In the genomic region with DNA sequence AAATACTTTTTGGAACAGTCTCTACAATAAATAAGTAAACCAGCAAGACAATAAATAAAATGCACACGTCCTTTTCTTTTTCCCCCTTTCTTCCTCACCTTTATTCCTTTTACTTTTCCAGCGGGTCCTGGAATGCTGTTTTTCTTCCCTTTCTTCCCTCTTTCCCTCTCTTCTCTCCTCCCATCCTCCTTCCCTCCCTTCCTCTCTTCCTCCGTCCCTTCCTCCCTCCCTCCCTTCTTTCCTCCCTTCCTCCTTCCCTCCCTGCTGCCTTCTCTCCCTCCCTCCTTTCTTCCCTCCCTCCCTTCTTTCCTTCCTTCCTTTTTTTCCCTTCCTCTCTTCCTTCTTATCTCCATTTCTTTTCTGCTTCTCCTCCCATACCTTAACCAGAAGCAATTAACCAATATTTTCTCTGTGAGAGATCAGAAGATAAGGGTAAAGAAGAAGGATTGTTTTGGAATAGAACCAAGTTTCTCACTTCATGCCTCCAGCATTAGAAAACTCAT, we compare ENCODE assay signal across 30 cellular contexts. TPM values are rescaled to one million over a fixed set of nuclear protein-coding genes. Genes with fewer than 3 reads are reported as not detected.
DNase-seq lines count a peak whose midpoint lies in the region; ATAC-seq, FAIRE-seq and TF ChIP-seq lines count a peak whose summit lies in the region.
"Had no signal": no experiment of that assay in that cellular context is flagged by ENCODE, and none has a peak within 500 bp of the region (broad histone marks: within the 10 kb centered on the region; RNA-seq: fewer than 3 reads in every experiment).

No MANE protein-coding gene starts in this region.

- H3K9me3 ChIP-seq in pancreas (no peaks in the 10 kb centered on the region), prostate gland (no peaks in the 10 kb centered on the region)
- H3K9me3 ChIP-seq: BLaER1, gastrocnemius medialis, lower lobe of right lung, testis, uterus had no signal

- H3K27ac Mint-ChIP-seq in Calu3 (ENCODE audit: unreplicated experiment): peak overlapping the region; percentile 76
- H3K27ac Mint-ChIP-seq in dendritic cell treated with granulocyte-macrophage colony-stimulating factor and Interleukin-4, amounts not matched to agents 40 ng/mL and 50 ng/mL, for 4 days: peak overlapping the region; percentile 52
- H3K27ac Mint-ChIP-seq in activated T-helper 1 cell treated with anti-CD3 and anti-CD28 coated beads, Interleukin-12 subunit alpha, Interleukin-12 subunit beta, Interleukin-2, Interleukin-4 antibody, amounts not matched to agents 30 ng/mL and 10 ng/mL and 1 ng/mL, durations not matched to agents 14 hours and 24 hours and 36 hours: no peak overlapping the region
- H3K27ac Mint-ChIP-seq: activated T-cell treated with anti-CD3 and anti-CD28 coated beads, Interleukin-2, amount 50 U/mL, for 24 hours; nephron progenitor cell; stimulated activated naive B cell treated with anti-CD40 and anti-IgM and Interleukin-4, amounts not matched to agents 10 μg/mL and 1 μg/mL and 100 μg/mL, for 72 hours; WTC11 had no signal

- H3K36me3 Mint-ChIP-seq in Calu3 (ENCODE audit: insufficient read depth, unreplicated experiment): peaks cover 28% of the 10 kb centered on the region
- peaks cover 8% of the 10 kb centered on the region for H3K36me3 Mint-ChIP-seq in dendritic cell treated with granulocyte-macrophage colony-stimulating factor and Interleukin-4, amounts not matched to agents 40 ng/mL and 50 ng/mL, for 4 days (ENCODE audit: low read depth)
- peaks cover 9% of the 10 kb centered on the region for H3K36me3 Mint-ChIP-seq in activated T-helper 1 cell treated with anti-CD3 and anti-CD28 coated beads, Interleukin-12 subunit alpha, Interleukin-12 subunit beta, Interleukin-2, Interleukin-4 antibody, amounts not matched to agents 30 ng/mL and 10 ng/mL and 1 ng/mL, durations not matched to agents 14 hours and 24 hours and 36 hours (ENCODE audit: low read depth)

- WGBS in pancreas, 2 donors: 48 to 55% methylated on average over 3 of the region's 3 CpGs
- 51% methylated on average over 3 of the region's 3 CpGs for WGBS in prostate gland

- H3K36me3 ChIP-seq in pancreas: no peaks in the 10 kb centered on the region
- no peaks in the 10 kb centered on the region for H3K36me3 ChIP-seq in prostate gland
- H3K36me3 ChIP-seq: uterus had no signal

- intact Hi-C loops in Calu3 (cut with micrococcal nuclease; ENCODE audit: unreplicated experiment) (loop anchor here (2.0 to 5.0 kb wide), 3 partner anchors 33 to 52 kb away; a partner anchor contains a TSS), pancreas (cut with DNase I) (no loop called here), prostate gland (cut with DNase I) (no loop called here)
- intact Hi-C loops in dendritic cell treated with granulocyte-macrophage colony-stimulating factor and Interleukin-4, amounts not matched to agents 40 ng/mL and 50 ng/mL, for 4 days (cut with micrococcal nuclease): no loop called here
- intact Hi-C loops in activated T-helper 1 cell treated with anti-CD3 and anti-CD28 coated beads, Interleukin-12 subunit alpha, Interleukin-12 subunit beta, Interleukin-2, Interleukin-4 antibody, amounts not matched to agents 30 ng/mL and 10 ng/mL and 1 ng/mL, durations not matched to agents 14 hours and 24 hours and 36 hours (cut with micrococcal nuclease): no loop called here

- H3K4me1 Mint-ChIP-seq in Calu3 (ENCODE audit: low read depth, unreplicated experiment): peaks cover 73% of the 10 kb centered on the region
- peaks cover 40% of the 10 kb centered on the region for H3K4me1 Mint-ChIP-seq in dendritic cell treated with granulocyte-macrophage colony-stimulating factor and Interleukin-4, amounts not matched to agents 40 ng/mL and 50 ng/mL, for 4 days (ENCODE audit: low read depth)
- peaks cover 54% of the 10 kb centered on the region for H3K4me1 Mint-ChIP-seq in activated T-helper 1 cell treated with anti-CD3 and anti-CD28 coated beads, Interleukin-12 subunit alpha, Interleukin-12 subunit beta, Interleukin-2, Interleukin-4 antibody, amounts not matched to agents 30 ng/mL and 10 ng/mL and 1 ng/mL, durations not matched to agents 14 hours and 24 hours and 36 hours (ENCODE audit: low read depth)

- no peak for FAIRE-seq in pancreas (lab: Jason Lieb, UNC)
- FAIRE-seq: GM12892 had no signal

- H3K9me3 Mint-ChIP-seq in Calu3 (ENCODE audit: low read depth, unreplicated experiment): no peaks in the 10 kb centered on the region
- no peaks in the 10 kb centered on the region for H3K9me3 Mint-ChIP-seq in dendritic cell treated with granulocyte-macrophage colony-stimulating factor and Interleukin-4, amounts not matched to agents 40 ng/mL and 50 ng/mL, for 4 days
- no peaks in the 10 kb centered on the region for H3K9me3 Mint-ChIP-seq in activated T-helper 1 cell treated with anti-CD3 and anti-CD28 coated beads, Interleukin-12 subunit alpha, Interleukin-12 subunit beta, Interleukin-2, Interleukin-4 antibody, amounts not matched to agents 30 ng/mL and 10 ng/mL and 1 ng/mL, durations not matched to agents 14 hours and 24 hours and 36 hours
- H3K9me3 Mint-ChIP-seq: brain, nephron progenitor cell, WTC11 had no signal

- H3K27ac ChIP-seq in 22Rv1: peak overlapping the region; percentile 100
- H3K27ac ChIP-seq in pancreas: peak overlapping the region in 3 of 4 donors; percentile 49 to 89 (median 85)
- H3K27ac ChIP-seq in prostate gland: peak overlapping the region in 1 of 2 donors; percentile 86
- H3K27ac ChIP-seq: BLaER1, gastrocnemius medialis, lower lobe of right lung, testis, uterus had no signal

- BruUV-seq in Calu3 (replicated peaks; lab: Mats Ljungman, UMichigan): no TSS peak

- H3K4me1 ChIP-seq in pancreas (peaks cover 34 to 38% (median 35%) of the 10 kb centered on the region in 3 donors), prostate gland (replicated peaks) (no peaks in the 10 kb centered on the region)
- H3K4me1 ChIP-seq: uterus had no signal

- TF ChIP-seq POLR2A in prostate gland (IDR thresholded peaks at IDR 0.05): no peak

- no peaks in the 10 kb centered on the region for H3K27me3 Mint-ChIP-seq in Calu3 (ENCODE audit: unreplicated experiment)
- no peaks in the 10 kb centered on the region for H3K27me3 Mint-ChIP-seq in dendritic cell treated with granulocyte-macrophage colony-stimulating factor and Interleukin-4, amounts not matched to agents 40 ng/mL and 50 ng/mL, for 4 days
- H3K27me3 Mint-ChIP-seq in activated T-helper 1 cell treated with anti-CD3 and anti-CD28 coated beads, Interleukin-12 subunit alpha, Interleukin-12 subunit beta, Interleukin-2, Interleukin-4 antibody, amounts not matched to agents 30 ng/mL and 10 ng/mL and 1 ng/mL, durations not matched to agents 14 hours and 24 hours and 36 hours (ENCODE audit: insufficient read depth): no peaks in the 10 kb centered on the region
- H3K27me3 Mint-ChIP-seq: activated T-cell treated with anti-CD3 and anti-CD28 coated beads, Interleukin-2, amount 50 U/mL, for 24 hours; brain had no signal

- ATAC-seq in pancreas: no peak
- no peak for ATAC-seq in GM21737 (IDR thresholded peaks at IDR 0.05; ENCODE audit: unreplicated experiment)
- ATAC-seq: gastrocnemius medialis; stimulated activated naive B cell treated with anti-CD40 and anti-IgM and Interleukin-4, amounts not matched to agents 10 μg/mL and 1 μg/mL and 100 μg/mL, for 72 hours; WTC11 had no signal

- DNase-seq in Calu3: no peak
- DNase-seq in pancreas: no peak
- no peak for DNase-seq in prostate gland (ENCODE audit: low spot score)
- no peak for DNase-seq in activated T-helper 1 cell treated with anti-CD3 and anti-CD28 coated beads, Interleukin-12 subunit alpha, Interleukin-12 subunit beta, Interleukin-2, Interleukin-4 antibody, amounts not matched to agents 30 ng/mL and 10 ng/mL and 1 ng/mL, durations not matched to agents 14 hours and 24 hours and 36 hours (ENCODE audit: low spot score)
- DNase-seq: activated CD4-positive, alpha-beta T cell treated with anti-CD3 and anti-CD28 coated beads, Interleukin-2, amount 50 U/mL, for 1 hour; activated gamma-delta T cell; activated T-cell treated with anti-CD3 and anti-CD28 coated beads, Interleukin-2, amount 50 U/mL, for 24 hours; cerebellar nuclear complex; gastrocnemius medialis; HCEC 1CT; IMR-90; lower lobe of right lung; NCI-H1092; NCI-H187; NCI-H510A; nephron progenitor cell; retina; stimulated activated naive B cell treated with anti-CD40 and anti-IgM and Interleukin-4, amounts not matched to agents 10 μg/mL and 1 μg/mL and 100 μg/mL, for 72 hours; testis; uterus had no signal

- TF ChIP-seq CTCF in 22Rv1 (IDR thresholded peaks at IDR 0.05): no peak
- no peak for TF ChIP-seq CTCF in Calu3 (IDR thresholded peaks at IDR 0.05; ENCODE audit: unreplicated experiment)
- TF ChIP-seq CTCF in pancreas (IDR thresholded peaks at IDR 0.05): no peak
- no peak for TF ChIP-seq CTCF in prostate gland (IDR thresholded peaks at IDR 0.05)

- H3K4me3 ChIP-seq in pancreas (no peak overlapping the region), prostate gland (no peak overlapping the region)
- H3K4me3 ChIP-seq: BLaER1, gastrocnemius medialis, lower lobe of right lung, skin epidermis, testis, uterus had no signal

- CTCF ChIA-PET in Calu3 (lab: Charles Lee): no interaction called here

- H3K4me3 Mint-ChIP-seq in Calu3 (ENCODE audit: low read depth, unreplicated experiment): peak overlapping the region; percentile 52
- H3K4me3 Mint-ChIP-seq in dendritic cell treated with granulocyte-macrophage colony-stimulating factor and Interleukin-4, amounts not matched to agents 40 ng/mL and 50 ng/mL, for 4 days: no peak overlapping the region
- no peak overlapping the region for H3K4me3 Mint-ChIP-seq in activated T-helper 1 cell treated with anti-CD3 and anti-CD28 coated beads, Interleukin-12 subunit alpha, Interleukin-12 subunit beta, Interleukin-2, Interleukin-4 antibody, amounts not matched to agents 30 ng/mL and 10 ng/mL and 1 ng/mL, durations not matched to agents 14 hours and 24 hours and 36 hours
- H3K4me3 Mint-ChIP-seq: activated T-cell treated with anti-CD3 and anti-CD28 coated beads, Interleukin-2, amount 50 U/mL, for 24 hours; brain; nephron progenitor cell; stimulated activated naive B cell treated with anti-CD40 and anti-IgM and Interleukin-4, amounts not matched to agents 10 μg/mL and 1 μg/mL and 100 μg/mL, for 72 hours; WTC11 had no signal

- H3K27me3 ChIP-seq in pancreas: no peaks in the 10 kb centered on the region
- H3K27me3 ChIP-seq in prostate gland (replicated peaks; ENCODE audit: insufficient read depth): no peaks in the 10 kb centered on the region
- H3K27me3 ChIP-seq: BLaER1, gastrocnemius medialis, testis, uterus had no signal

RNA-seq across cellular contexts. Expression of a gene that starts 3.3 kb away (rescaled TPM):
- total RNA-seq in Calu3 (2022) (25.5 and 30.6 TPM in 2 replicates), pancreas (10 to 100 TPM in 3 of 6 donors, 1 to 10 TPM in 3; 6.4 to 14.1 (median 9.4) TPM), prostate gland (10 to 100 TPM; 10.1 to 28.2 TPM)
- 10 to 100 TPM in 1 of 2 donors, 1 to 10 TPM in 1; 8.0 to 15.6 TPM for polyA plus RNA-seq in pancreas
- total RNA-seq in activated T-helper 1 cell treated with anti-CD3 and anti-CD28 coated beads, Interleukin-12 subunit alpha, Interleukin-12 subunit beta, Interleukin-2, Interleukin-4 antibody, amounts not matched to agents 30 ng/mL and 10 ng/mL and 1 ng/mL, durations not matched to agents 14 hours and 24 hours and 36 hours: 3.2 and 3.5 TPM in 2 replicates

RNA-seq across cellular contexts. Expression of a gene that starts 8.9 kb away (rescaled TPM):
- total RNA-seq in Calu3 (2022) (32.4 and 34.2 TPM in 2 replicates), pancreas (10 to 100 TPM; 16.3 to 24.5 (median 19.6) TPM), prostate gland (10 to 100 TPM; 37.0 to 61.5 TPM)
- polyA plus RNA-seq in pancreas: 10 to 100 TPM; 25.9 to 27.1 TPM
- 42.4 and 46.3 TPM in 2 replicates for total RNA-seq in activated T-helper 1 cell treated with anti-CD3 and anti-CD28 coated beads, Interleukin-12 subunit alpha, Interleukin-12 subunit beta, Interleukin-2, Interleukin-4 antibody, amounts not matched to agents 30 ng/mL and 10 ng/mL and 1 ng/mL, durations not matched to agents 14 hours and 24 hours and 36 hours

RNA-seq across cellular contexts. Expression of a gene that starts 17.6 kb away (rescaled TPM):
- total RNA-seq in Calu3 (2022) (19.1 and 24.7 TPM in 2 replicates), pancreas (10 to 100 TPM; 11.9 to 19.8 (median 13.2) TPM), prostate gland (100 to 1,000 TPM in 1 of 2 donors, 10 to 100 TPM in 1; 80.7 to 152 TPM)
- 10 to 100 TPM; 51.6 to 55.7 TPM for polyA plus RNA-seq in pancreas
- total RNA-seq in activated T-helper 1 cell treated with anti-CD3 and anti-CD28 coated beads, Interleukin-12 subunit alpha, Interleukin-12 subunit beta, Interleukin-2, Interleukin-4 antibody, amounts not matched to agents 30 ng/mL and 10 ng/mL and 1 ng/mL, durations not matched to agents 14 hours and 24 hours and 36 hours: 0.64 and 0.83 TPM in 2 replicates

RNA-seq across cellular contexts. Expression of a gene that starts 19.3 kb away (rescaled TPM):
- total RNA-seq in Calu3 (2022) (0.71 and 1.3 TPM in 2 replicates), pancreas (10 to 100 TPM in 1 of 6 donors, 1 to 10 TPM in 1, under 1 TPM in 3, not detected in 1; 0.16 to 11.5 (median 0.87) TPM), prostate gland (1 to 10 TPM in 1 of 2 donors, not detected in 1; 3.5 TPM)
- polyA plus RNA-seq in pancreas: 10 to 100 TPM in 1 of 2 donors, 1 to 10 TPM in 1; 1.1 to 10.9 TPM
- not detected in 2 replicates for total RNA-seq in activated T-helper 1 cell treated with anti-CD3 and anti-CD28 coated beads, Interleukin-12 subunit alpha, Interleukin-12 subunit beta, Interleukin-2, Interleukin-4 antibody, amounts not matched to agents 30 ng/mL and 10 ng/mL and 1 ng/mL, durations not matched to agents 14 hours and 24 hours and 36 hours
- total RNA-seq: G401, IMR-90, lower lobe of right lung, osteocyte, WTC11 had no signal

RNA-seq across cellular contexts. Expression of a gene that starts 34.3 kb away (rescaled TPM):
- 23.2 and 25.4 TPM in 2 replicates for total RNA-seq in Calu3 (2022)
- 10 to 100 TPM; 11.3 to 36.6 (median 13.2) TPM for total RNA-seq in pancreas
- polyA plus RNA-seq in pancreas: 10 to 100 TPM; 34.3 to 45.9 TPM
- total RNA-seq in prostate gland: 10 to 100 TPM; 46.9 to 64.9 TPM
- total RNA-seq in activated T-helper 1 cell treated with anti-CD3 and anti-CD28 coated beads, Interleukin-12 subunit alpha, Interleukin-12 subunit beta, Interleukin-2, Interleukin-4 antibody, amounts not matched to agents 30 ng/mL and 10 ng/mL and 1 ng/mL, durations not matched to agents 14 hours and 24 hours and 36 hours: 18.7 and 20.6 TPM in 2 replicates
